ENCODE assay signal across 8 cellular contexts in the genomic region with DNA sequence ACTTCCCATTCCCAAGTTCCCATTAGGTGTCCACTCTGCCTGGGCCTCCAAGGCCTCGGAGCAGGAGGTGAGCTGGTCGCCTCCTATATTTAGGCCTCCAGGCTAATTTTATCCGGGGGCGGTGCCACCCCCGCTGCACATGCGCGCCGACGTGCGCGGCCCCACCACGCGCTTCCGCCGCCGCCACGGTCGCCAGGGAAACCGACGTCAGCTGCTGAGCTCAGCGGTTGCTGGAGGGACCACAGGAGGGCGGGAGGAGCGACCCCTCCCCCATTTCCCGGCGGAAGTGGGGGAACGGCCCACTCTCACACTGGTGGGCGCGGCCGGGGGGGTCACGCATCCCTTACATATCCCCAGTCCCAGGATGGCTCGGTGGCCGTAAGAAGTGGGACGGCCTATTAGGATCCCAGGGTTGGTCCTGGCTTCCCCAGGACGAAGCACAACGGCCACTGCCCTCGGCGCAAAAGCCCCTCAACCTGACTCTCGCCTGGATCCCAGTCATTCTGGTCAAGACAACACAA.
DNase-seq lines count a peak whose midpoint lies in the region; ATAC-seq and TF ChIP-seq lines count a peak whose summit lies in the region.

No MANE protein-coding gene starts in this region.

- H3K27me3 ChIP-seq in effector memory CD4-positive, alpha-beta T cell (replicated peaks; ENCODE audit: control insufficient read depth, insufficient read depth, low read length, poor library complexity, severe bottlenecking), result no peaks in the 10 kb centered on the region

- DNase-seq in GM12864 (ENCODE audit: low read depth) (no peak), NCI-H510A treated with DMSO at 0.1 percent for 48 hours (lab: John Stamatoyannopoulos, UW) (peak; percentile 69), memory B cell (ENCODE audit: low spot score in 2 of 2) (peak; percentile 86 to 91), cortex of kidney (lab: John Stamatoyannopoulos, UW) (no peak)
- DNase-seq in activated CD8-positive, alpha-beta memory T cell treated with anti-CD3 and anti-CD28 coated beads for 48 hours (ENCODE audit: low read depth in 2 of 3, low spot score in 2 of 3), result peak; percentile 58 to 80 (median 74)
- peak; percentile 85 to 87 (median 87) for DNase-seq in effector memory CD4-positive, alpha-beta T cell
- DNase-seq in stimulated activated CD4-positive, alpha-beta T cell treated with anti-CD3 and anti-CD28 coated beads, TNF-alpha, amount 100 ng/mL, for 4 hours (ENCODE audit: low read depth in 3 of 3), result peak; percentile 78 to 86 (median 80)

- peak overlapping the region; percentile 100 for H3K27ac ChIP-seq in effector memory CD4-positive, alpha-beta T cell (ENCODE audit: insufficient read depth, low read length, poor library complexity, severe bottlenecking)

- peaks cover 26% of the 10 kb centered on the region for H3K36me3 Mint-ChIP-seq in memory B cell

- ATAC-seq in HG02759 (IDR thresholded peaks at IDR 0.05; ENCODE audit: unreplicated experiment) (peak; percentile 70), memory B cell (ENCODE audit: low read depth) (peak; percentile 68)

- no peaks in the 10 kb centered on the region for H3K27me3 Mint-ChIP-seq in memory B cell

- no peak for TF ChIP-seq CTCF in GM12864 (IDR thresholded peaks at IDR 0.05; ENCODE audit: low read depth, low read length, missing control alignments)

- H3K9me3 Mint-ChIP-seq in memory B cell, result no peaks in the 10 kb centered on the region

- H3K36me3 ChIP-seq in effector memory CD4-positive, alpha-beta T cell (ENCODE audit: control insufficient read depth, insufficient read depth, low read length), result peaks cover 44% of the 10 kb centered on the region

- H3K4me1 ChIP-seq in effector memory CD4-positive, alpha-beta T cell (ENCODE audit: control insufficient read depth, insufficient read depth, low read length, poor library complexity, severe bottlenecking), result peaks cover 55% of the 10 kb centered on the region

- H3K9me3 ChIP-seq in effector memory CD4-positive, alpha-beta T cell (ENCODE audit: control insufficient read depth, low read length), result no peaks in the 10 kb centered on the region

- peak overlapping the region; percentile 91 for H3K27ac Mint-ChIP-seq in memory B cell

- peaks cover 41% of the 10 kb centered on the region for H3K4me1 Mint-ChIP-seq in memory B cell

- H3K4me3 ChIP-seq in GM12864 (ENCODE audit: low read depth, low read length), result peak overlapping the region; percentile 60
- peak overlapping the region; percentile 54 for H3K4me3 ChIP-seq in effector memory CD4-positive, alpha-beta T cell (ENCODE audit: insufficient read depth, low read depth, low read length, poor library complexity, severe bottlenecking)

- H3K4me3 Mint-ChIP-seq in memory B cell, result peak overlapping the region; percentile 84

Comparison
In these comparisons a context has a peak if more than half of its experiments do, and no peak if none do; other contexts are left out.
1. DNase-seq: peak in NCI-H510A treated with DMSO at 0.1 percent for 48 hours (single experiment), activated CD8-positive, alpha-beta memory T cell treated with anti-CD3 and anti-CD28 coated beads for 48 hours (3 of 3), effector memory CD4-positive, alpha-beta T cell (3 of 3), memory B cell (2 of 2) and stimulated activated CD4-positive, alpha-beta T cell treated with anti-CD3 and anti-CD28 coated beads, TNF-alpha, amount 100 ng/mL, for 4 hours (3 of 3); none in GM12864 (single experiment) and cortex of kidney (single experiment).